In the genomic region with DNA sequence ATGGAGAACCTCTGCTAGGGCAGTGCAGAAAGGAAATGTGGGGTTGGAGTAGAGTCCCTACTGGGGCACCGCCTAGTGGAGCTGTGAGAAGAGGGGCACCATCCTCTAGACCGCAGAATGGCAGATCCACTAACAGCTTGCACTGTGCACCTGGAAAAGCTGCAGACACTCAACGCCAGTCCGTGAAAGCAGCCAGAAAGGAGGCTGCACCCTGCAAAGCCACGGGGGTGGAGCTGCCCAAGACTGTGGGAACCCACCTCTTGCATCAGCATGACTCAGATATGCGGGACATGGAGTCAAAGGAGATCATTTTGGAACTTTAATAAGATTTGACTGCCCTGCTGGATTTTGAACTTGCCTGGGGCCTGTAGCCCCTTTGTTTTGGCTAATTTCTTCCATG, we compare ENCODE assay signal across 14 cellular contexts. TPM values are rescaled to one million over a fixed set of nuclear protein-coding genes. Genes with fewer than 3 reads are reported as not detected.
DNase-seq lines count a peak whose midpoint lies in the region; ATAC-seq and TF ChIP-seq lines count a peak whose summit lies in the region.
"Had no signal": no experiment of that assay in that cellular context is flagged by ENCODE, and none has a peak within 500 bp of the region (broad histone marks: within the 10 kb centered on the region; RNA-seq: fewer than 3 reads in every experiment).

No MANE protein-coding gene starts in this region.

- H3K27me3 Mint-ChIP-seq in CD4-positive, alpha-beta memory T cell: peaks cover 5 to 6% of the 10 kb centered on the region in 2 donors

- no peak overlapping the region for H3K4me3 Mint-ChIP-seq in CD4-positive, alpha-beta memory T cell
- H3K4me3 Mint-ChIP-seq: naive B cell had no signal

- no peak overlapping the region for H3K4me3 ChIP-seq in astrocyte of the spinal cord (ENCODE audit: low read depth, low read length)
- no peak overlapping the region for H3K4me3 ChIP-seq in CD4-positive, alpha-beta memory T cell (ENCODE audit: low read length in 2 of 2)

- H3K27me3 ChIP-seq in foreskin keratinocyte: no peaks in the 10 kb centered on the region
- no peaks in the 10 kb centered on the region for H3K27me3 ChIP-seq in CD4-positive, alpha-beta memory T cell (ENCODE audit: insufficient read depth, low read length)

- no peak overlapping the region for H3K27ac Mint-ChIP-seq in CD4-positive, alpha-beta memory T cell

- intact Hi-C loops in CD4-positive, alpha-beta memory T cell (cut with micrococcal nuclease): no loop called here

- peaks cover 40% of the 10 kb centered on the region for H3K4me1 ChIP-seq in foreskin keratinocyte
- H3K4me1 ChIP-seq in CD4-positive, alpha-beta memory T cell (ENCODE audit: insufficient read depth, low read length): no peaks in the 10 kb centered on the region

- no peaks in the 10 kb centered on the region for H3K9me3 Mint-ChIP-seq in CD4-positive, alpha-beta memory T cell

- no peaks in the 10 kb centered on the region for H3K4me1 Mint-ChIP-seq in CD4-positive, alpha-beta memory T cell
- H3K4me1 Mint-ChIP-seq: naive B cell had no signal

- no peaks in the 10 kb centered on the region for H3K36me3 ChIP-seq in CD4-positive, alpha-beta memory T cell (ENCODE audit: insufficient read depth, low read length)

- DNase-seq in activated CD8-positive, alpha-beta memory T cell treated with anti-CD3 and anti-CD28 coated beads, Interleukin-2, amount 50 U/mL, for 48 hours: peak; percentile 50
- DNase-seq in activated CD8-positive, alpha-beta memory T cell treated with anti-CD3 and anti-CD28 coated beads, Interleukin-2, amount 50 U/mL, for 4 hours: no peak
- peak; percentile 78 for DNase-seq in astrocyte of the spinal cord (ENCODE audit: low read depth, low spot score)
- DNase-seq in foreskin keratinocyte: peak in 1 of 2 donors; percentile 55
- peak; percentile 54 for DNase-seq in ureter (ENCODE audit: low spot score)
- no peak for DNase-seq in CD4-positive, alpha-beta memory T cell
- no peak for DNase-seq in occipital lobe (lab: John Stamatoyannopoulos, UW)
- DNase-seq: activated CD4-positive, alpha-beta T cell treated with anti-CD3 and anti-CD28 coated beads for 4 hours; effector memory CD4-positive, alpha-beta T cell; kidney; naive B cell; SK-N-SH had no signal

- TF ChIP-seq CTCF in astrocyte of the spinal cord (IDR thresholded peaks at IDR 0.05; ENCODE audit: low read depth, low read length): no peak
- TF ChIP-seq CTCF in foreskin keratinocyte (conservative IDR thresholded peaks at IDR 0.05): no peak

- no peaks in the 10 kb centered on the region for H3K9me3 ChIP-seq in CD4-positive, alpha-beta memory T cell (ENCODE audit: control insufficient read depth in 1 of 2, low read length in 2 of 2)
- H3K9me3 ChIP-seq: SK-N-SH had no signal

- POLR2A ChIA-PET in CD4-positive, alpha-beta memory T cell (lab: Charles Lee; ENCODE audit: partially characterized antibody): no interaction called here

- H3K36me3 Mint-ChIP-seq in CD4-positive, alpha-beta memory T cell: no peaks in the 10 kb centered on the region
- H3K36me3 Mint-ChIP-seq: naive B cell had no signal

- ATAC-seq in foreskin keratinocyte (peak; percentile 58), GM21423 (IDR thresholded peaks at IDR 0.05; ENCODE audit: unreplicated experiment) (no peak)
- ATAC-seq: activated naive CD4-positive, alpha-beta T cell treated with anti-CD3 and anti-CD28 coated beads, Interleukin-2, amount 50 U/mL, for 72 hours had no signal

- in situ Hi-C loops in astrocyte of the spinal cord (cut with HindIII; ENCODE audit: low sequenced_read_pairs): no loop called here

- H3K27ac ChIP-seq in foreskin keratinocyte: no peak overlapping the region
- no peak overlapping the region for H3K27ac ChIP-seq in CD4-positive, alpha-beta memory T cell (ENCODE audit: low read depth, low read length)

- CTCF ChIA-PET in CD4-positive, alpha-beta memory T cell (lab: Charles Lee; ENCODE audit: partially characterized antibody): interaction anchor here (1.2 kb wide), 1 partner anchor 70 kb away, joined by 3 read pairs; no protein-coding TSS in a partner anchor

RNA-seq across cellular contexts. Expression of gene TSKU, which starts 8.7 kb away (rescaled TPM):
- total RNA-seq in foreskin keratinocyte (41.4 and 43.3 TPM in 2 replicates), ureter (79.5 TPM), occipital lobe (12.3 TPM)
- polyA plus RNA-seq in foreskin keratinocyte: 39.5 and 40.8 TPM in 2 replicates
- total RNA-seq in CD4-positive, alpha-beta memory T cell: not detected
- polyA plus RNA-seq in CD4-positive, alpha-beta memory T cell: under 1 TPM in 1 of 2 donors, not detected in 1; 0.13 TPM

Comparison
In these comparisons a context has a peak if more than half of its experiments do, and no peak if none do; other contexts are left out.
1. DNase-seq: peak in activated CD8-positive, alpha-beta memory T cell treated with anti-CD3 and anti-CD28 coated beads, Interleukin-2, amount 50 U/mL, for 48 hours (single experiment), astrocyte of the spinal cord (single experiment) and ureter (single experiment); none in activated CD8-positive, alpha-beta memory T cell treated with anti-CD3 and anti-CD28 coated beads, Interleukin-2, amount 50 U/mL, for 4 hours (single experiment), CD4-positive, alpha-beta memory T cell (0 of 5) and occipital lobe (single experiment).
2. RNA of gene TSKU, which starts 8.7 kb away (total RNA-seq): 79.5 TPM in ureter (single experiment), 41.4 to 43.3 TPM in foreskin keratinocyte and 12.3 TPM in occipital lobe (single experiment); not detected in CD4-positive, alpha-beta memory T cell; every median in the first group is over 10 times any median in the second.